1 cellular context compared by ENCODE assay signal in the genomic region with DNA sequence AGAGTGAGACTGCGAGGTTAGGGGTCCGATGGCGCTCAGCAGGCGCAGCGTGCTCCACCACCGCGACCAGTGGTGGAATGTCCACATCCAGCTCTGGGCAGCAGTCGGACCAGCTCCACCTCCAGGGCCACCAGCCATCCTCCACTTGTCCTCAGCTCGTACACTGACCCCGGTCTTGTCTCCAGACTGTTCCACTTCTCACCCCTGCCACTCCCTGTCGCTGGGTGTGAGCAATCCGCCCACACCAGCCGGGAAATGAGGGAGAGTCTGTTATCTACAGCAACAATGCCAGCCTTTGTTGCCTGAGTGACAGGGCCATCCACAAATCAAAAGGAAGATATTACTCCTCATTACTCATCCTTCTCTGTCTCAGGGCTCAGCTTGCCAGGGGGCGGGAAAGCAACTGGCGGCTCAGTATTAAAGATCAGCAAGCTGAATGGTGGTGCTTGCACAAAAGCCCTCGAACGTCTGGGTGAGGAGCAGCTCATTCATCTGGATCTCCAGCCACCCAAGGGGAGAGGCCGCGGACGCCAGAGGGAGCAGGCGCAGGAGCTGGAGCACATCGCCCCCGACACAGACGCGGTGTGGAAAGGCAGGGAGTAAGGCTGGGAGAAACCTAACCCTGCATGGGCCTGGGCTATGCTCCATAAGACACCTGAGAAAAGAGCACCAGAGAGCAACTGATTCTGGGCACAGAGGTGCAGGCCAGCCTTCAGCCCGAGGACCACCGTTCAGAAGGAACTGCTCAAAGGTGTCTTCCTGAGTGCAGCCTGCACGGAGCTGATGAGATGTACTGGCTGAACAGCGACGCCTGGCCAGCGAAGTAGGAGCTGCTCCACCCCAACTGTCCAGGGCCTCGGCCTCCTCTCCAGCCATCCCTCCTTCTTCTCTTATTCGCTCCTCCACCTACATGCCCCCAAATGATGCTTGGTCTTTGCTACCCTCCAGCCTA.
TF ChIP-seq lines count a peak whose summit lies in the region.

No MANE protein-coding gene starts in this region.

TF ChIP-seq in HEK293, 187 proteins besides CTCF, POLR2A, EP300 and RAD21 (continued from another document):
- TF ChIP-seq ZFHX2 (tag by site-specific recombination; conservative IDR thresholded peaks at IDR 0.05), result peak; percentile 66
- TF ChIP-seq, protein P1, sequence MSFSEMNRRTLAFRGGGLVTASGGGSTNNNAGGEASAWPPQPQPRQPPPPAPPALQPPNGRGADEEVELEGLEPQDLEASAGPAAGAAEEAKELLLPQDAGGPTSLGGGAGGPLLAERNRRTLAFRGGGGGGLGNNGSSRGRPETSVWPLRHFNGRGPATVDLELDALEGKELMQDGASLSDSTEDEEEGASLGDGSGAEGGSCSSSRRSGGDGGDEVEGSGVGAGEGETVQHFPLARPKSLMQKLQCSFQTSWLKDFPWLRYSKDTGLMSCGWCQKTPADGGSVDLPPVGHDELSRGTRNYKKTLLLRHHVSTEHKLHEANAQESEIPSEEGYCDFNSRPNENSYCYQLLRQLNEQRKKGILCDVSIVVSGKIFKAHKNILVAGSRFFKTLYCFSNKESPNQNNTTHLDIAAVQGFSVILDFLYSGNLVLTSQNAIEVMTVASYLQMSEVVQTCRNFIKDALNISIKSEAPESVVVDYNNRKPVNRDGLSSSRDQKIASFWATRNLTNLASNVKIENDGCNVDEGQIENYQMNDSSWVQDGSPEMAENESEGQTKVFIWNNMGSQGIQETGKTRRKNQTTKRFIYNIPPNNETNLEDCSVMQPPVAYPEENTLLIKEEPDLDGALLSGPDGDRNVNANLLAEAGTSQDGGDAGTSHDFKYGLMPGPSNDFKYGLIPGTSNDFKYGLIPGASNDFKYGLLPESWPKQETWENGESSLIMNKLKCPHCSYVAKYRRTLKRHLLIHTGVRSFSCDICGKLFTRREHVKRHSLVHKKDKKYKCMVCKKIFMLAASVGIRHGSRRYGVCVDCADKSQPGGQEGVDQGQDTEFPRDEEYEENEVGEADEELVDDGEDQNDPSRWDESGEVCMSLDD (tag by site-specific recombination; IDR thresholded peaks at IDR 0.05), result no peak
- TF ChIP-seq SP2 (tag by site-specific recombination; IDR thresholded peaks at IDR 0.05), result peak; percentile 50
- TF ChIP-seq ZNF645 (tag by site-specific recombination; IDR thresholded peaks at IDR 0.05), result no peak
